ENCODE assay signal across 19 cellular contexts in genomic region chr1:244318512-244318911, GRCh38.
A peak's percentile ranks its signal among the peaks of the same experiment; 100 is the strongest.
DNase-seq lines count a peak whose midpoint lies in the region; ATAC-seq, FAIRE-seq and TF ChIP-seq lines count a peak whose summit lies in the region.
"Had no signal": no experiment of that assay in that cellular context is flagged by ENCODE, and none has a peak within 500 bp of the region (broad histone marks: within the 10 kb centered on the region; RNA-seq: fewer than 3 reads in every experiment).

No MANE protein-coding gene starts in this region.

- no peaks in the 10 kb centered on the region for H4K20me1 ChIP-seq in DND-41 (ENCODE audit: insufficient read depth, low read length)

- no peak overlapping the region for H2AK5ac ChIP-seq in mesenchymal stem cell (ENCODE audit: low read length, severe bottlenecking)

- FAIRE-seq in GM19239 (lab: Jason Lieb, UNC) = no peak
- FAIRE-seq: G401.6, GM12892, pancreas had no signal

- DNase-seq in DND-41 = peak; percentile 22
- DNase-seq in GM19239 (ENCODE audit: insufficient read length, low spot score) = peak; percentile 15
- DNase-seq in mesenchymal stem cell = no peak
- DNase-seq in chondrocyte (ENCODE audit: low spot score) = no peak
- no peak for DNase-seq in DMS53 treated with DMSO at 0.1 percent for 48 hours (lab: John Stamatoyannopoulos, UW; ENCODE audit: unreplicated experiment)
- no peak for DNase-seq in GM10248 (ENCODE audit: extremely low spot score)
- DNase-seq: activated CD4-positive, CD25-positive, alpha-beta regulatory T cell; activated naive CD4-positive, alpha-beta T cell treated with anti-CD3 and anti-CD28 coated beads for 36 hours; cortex of kidney; foreskin melanocyte; HCEC 1CT; NCI-H2029 treated with DMSO at 0.1 percent for 48 hours; pancreas; SHP77 treated with DMSO at 0.1 percent for 48 hours; stimulated activated CD4-positive, alpha-beta T cell treated with anti-CD3 and anti-CD28 coated beads, Interleukin-4, amount 100 ng/mL, for 4 hours; testis had no signal

- H3K27me3 Mint-ChIP-seq in T-helper 1 cell treated with Interleukin-12 subunit alpha and Interleukin-12 subunit beta and Interleukin-4 antibody, amounts not matched to agents 30 μg/mL and 1 μg/mL, for 36 hours (ENCODE audit: low read depth) = no peaks in the 10 kb centered on the region
- H3K27me3 Mint-ChIP-seq in chondrocyte (ENCODE audit: low read depth) = no peaks in the 10 kb centered on the region

- no peak overlapping the region for H3K4me3 ChIP-seq in DND-41 (ENCODE audit: low read depth in 1 of 2, low read length in 2 of 2)
- no peak overlapping the region for H3K4me3 ChIP-seq in mesenchymal stem cell (ENCODE audit: insufficient read depth in 1 of 2, low read depth in 1 of 2, low read length in 2 of 2)
- H3K4me3 ChIP-seq: pancreas, testis had no signal

- H3K27me3 ChIP-seq in DND-41 (ENCODE audit: insufficient read depth, low read length, poor library complexity) (no peaks in the 10 kb centered on the region), mesenchymal stem cell (ENCODE audit: control insufficient read depth in 1 of 2, insufficient read depth in 1 of 2, low read length in 2 of 2) (no peaks in the 10 kb centered on the region)
- H3K27me3 ChIP-seq: pancreas, testis had no signal

- H3K36me3 ChIP-seq in DND-41 (ENCODE audit: insufficient read depth, low read length) (no peaks in the 10 kb centered on the region), mesenchymal stem cell (ENCODE audit: control insufficient read depth in 1 of 2, insufficient read depth in 2 of 2, low read depth in 1 of 2, low read length in 2 of 2) (no peaks in the 10 kb centered on the region)
- H3K36me3 ChIP-seq: pancreas had no signal

- no peak for TF ChIP-seq CTCF in DND-41 (IDR thresholded peaks at IDR 0.05; ENCODE audit: borderline replicate concordance, extremely low read depth, low read length, poor library complexity, severe bottlenecking)
- no peak for TF ChIP-seq CTCF in chondrocyte (IDR thresholded peaks at IDR 0.05)
- no peak for TF ChIP-seq CTCF in GM10248 (IDR thresholded peaks at IDR 0.05; ENCODE audit: control extremely low read depth, extremely low read depth, low read depth, missing control alignments)

- peak; percentile 72 for ATAC-seq in DND-41 (ENCODE audit: insufficient read depth, low read depth)
- ATAC-seq: pancreas had no signal

- no peaks in the 10 kb centered on the region for H3K79me1 ChIP-seq in mesenchymal stem cell (replicated peaks; ENCODE audit: low read length, poor library complexity, severe bottlenecking)

- H3K9ac ChIP-seq in DND-41 (ENCODE audit: low read depth, low read length) (no peak overlapping the region), mesenchymal stem cell (ENCODE audit: low read length) (no peak overlapping the region)

- H3K27ac ChIP-seq in DND-41 (ENCODE audit: low read length) = no peak overlapping the region
- H3K27ac ChIP-seq in mesenchymal stem cell (ENCODE audit: low read length, poor library complexity, severe bottlenecking) = no peak overlapping the region
- H3K27ac ChIP-seq: pancreas, testis had no signal

- H2AFZ ChIP-seq in DND-41 (ENCODE audit: low read depth, low read length) (no peak overlapping the region), mesenchymal stem cell (ENCODE audit: low read depth, low read length) (no peak overlapping the region)

- peak overlapping the region in 1 of 2 experiments; percentile 51 for H3K4ac ChIP-seq in mesenchymal stem cell (ENCODE audit: low read depth in 1 of 2, low read length in 2 of 2)

- H3K4me1 Mint-ChIP-seq in T-helper 1 cell treated with Interleukin-12 subunit alpha and Interleukin-12 subunit beta and Interleukin-4 antibody, amounts not matched to agents 30 μg/mL and 1 μg/mL, for 36 hours (ENCODE audit: low read depth) = peaks cover 37% of the 10 kb centered on the region
- peaks cover 21% of the 10 kb centered on the region for H3K4me1 Mint-ChIP-seq in chondrocyte (ENCODE audit: low read depth)

- CTCF ChIA-PET in GM10248 (lab: Yijun Ruan, JAX) = no interaction called here

- no peak overlapping the region for H2BK120ac ChIP-seq in mesenchymal stem cell (ENCODE audit: low read depth, low read length)

- H3K18ac ChIP-seq in mesenchymal stem cell (ENCODE audit: low read depth in 1 of 2, low read length in 2 of 2) = peak overlapping the region in 1 of 2 experiments; percentile 28

- H3K79me2 ChIP-seq in DND-41 (ENCODE audit: insufficient read depth, low read length) = no peaks in the 10 kb centered on the region

- H3K4me2 ChIP-seq in DND-41 (ENCODE audit: insufficient read depth, low read length) = no peak overlapping the region
- H3K4me2 ChIP-seq in mesenchymal stem cell (ENCODE audit: low read length, poor library complexity, severe bottlenecking) = no peak overlapping the region

- H3K9me3 ChIP-seq in DND-41 (ENCODE audit: insufficient read depth, low read length, severe bottlenecking) (no peaks in the 10 kb centered on the region), mesenchymal stem cell (ENCODE audit: control insufficient read depth, low read length) (no peaks in the 10 kb centered on the region)
- H3K9me3 ChIP-seq: pancreas, testis had no signal

- H2BK12ac ChIP-seq in mesenchymal stem cell (ENCODE audit: low read length in 2 of 2) = peak overlapping the region in 1 of 2 experiments; percentile 49

- peaks cover 5% of the 10 kb centered on the region for H3K36me3 Mint-ChIP-seq in T-helper 1 cell treated with Interleukin-12 subunit alpha and Interleukin-12 subunit beta and Interleukin-4 antibody, amounts not matched to agents 30 μg/mL and 1 μg/mL, for 36 hours (ENCODE audit: low read depth)
- H3K36me3 Mint-ChIP-seq in chondrocyte (ENCODE audit: low read depth) = no peaks in the 10 kb centered on the region

- WGBS in mesenchymal stem cell = 98% methylated on average over 5 of the region's 5 CpGs

- H3K14ac ChIP-seq in mesenchymal stem cell (ENCODE audit: low read length in 2 of 2) = no peak overlapping the region

- no peak overlapping the region for H2BK15ac ChIP-seq in mesenchymal stem cell (ENCODE audit: low read depth, poor library complexity, severe bottlenecking)

- H3K27ac Mint-ChIP-seq in T-helper 1 cell treated with Interleukin-12 subunit alpha and Interleukin-12 subunit beta and Interleukin-4 antibody, amounts not matched to agents 30 μg/mL and 1 μg/mL, for 36 hours = peak overlapping the region; percentile 65
- no peak overlapping the region for H3K27ac Mint-ChIP-seq in chondrocyte (ENCODE audit: unreplicated experiment)
- H3K27ac Mint-ChIP-seq: activated naive CD4-positive, alpha-beta T cell treated with anti-CD3 and anti-CD28 coated beads for 36 hours had no signal

- peak overlapping the region; percentile 53 for H4K8ac ChIP-seq in mesenchymal stem cell (ENCODE audit: low read length)

- H2BK5ac ChIP-seq in mesenchymal stem cell (ENCODE audit: low read depth, low read length, poor library complexity, severe bottlenecking) = no peak overlapping the region

- H4K91ac ChIP-seq in mesenchymal stem cell (ENCODE audit: low read length) = peak overlapping the region; percentile 65

- POLR2A ChIA-PET in GM10248 (lab: Yijun Ruan, JAX) = interaction anchor here (0.6 kb wide), 1 partner anchor 16 kb away, joined by 5 read pairs; no protein-coding TSS in a partner anchor

- H3K23ac ChIP-seq in mesenchymal stem cell (ENCODE audit: low read length in 2 of 2) = no peak overlapping the region

- peaks cover 4% of the 10 kb centered on the region for H3K9me3 Mint-ChIP-seq in T-helper 1 cell treated with Interleukin-12 subunit alpha and Interleukin-12 subunit beta and Interleukin-4 antibody, amounts not matched to agents 30 μg/mL and 1 μg/mL, for 36 hours
- no peaks in the 10 kb centered on the region for H3K9me3 Mint-ChIP-seq in chondrocyte (ENCODE audit: low read depth)
- H3K9me3 Mint-ChIP-seq: activated naive CD4-positive, alpha-beta T cell treated with anti-CD3 and anti-CD28 coated beads for 36 hours had no signal

- H3K4me3 Mint-ChIP-seq in T-helper 1 cell treated with Interleukin-12 subunit alpha and Interleukin-12 subunit beta and Interleukin-4 antibody, amounts not matched to agents 30 μg/mL and 1 μg/mL, for 36 hours = no peak overlapping the region
- no peak overlapping the region for H3K4me3 Mint-ChIP-seq in chondrocyte (ENCODE audit: unreplicated experiment)
- H3K4me3 Mint-ChIP-seq: activated naive CD4-positive, alpha-beta T cell treated with anti-CD3 and anti-CD28 coated beads for 36 hours had no signal

- H3K4me1 ChIP-seq in DND-41 (ENCODE audit: insufficient read depth, low read length) (peaks cover 27% of the 10 kb centered on the region), mesenchymal stem cell (ENCODE audit: control insufficient read depth, insufficient read depth, low read depth, low read length) (no peaks in the 10 kb centered on the region)
- H3K4me1 ChIP-seq: testis had no signal

Comparison
In these comparisons a context has a peak if more than half of its experiments do, and no peak if none do; other contexts are left out.
1. DNase-seq: peak in DND-41 (single experiment) and GM19239 (single experiment); none in mesenchymal stem cell (single experiment), chondrocyte (single experiment), DMS53 treated with DMSO at 0.1 percent for 48 hours (single experiment) and GM10248 (single experiment).